Comparison of ENCODE assay signal across 10 cellular contexts in the genomic region with DNA sequence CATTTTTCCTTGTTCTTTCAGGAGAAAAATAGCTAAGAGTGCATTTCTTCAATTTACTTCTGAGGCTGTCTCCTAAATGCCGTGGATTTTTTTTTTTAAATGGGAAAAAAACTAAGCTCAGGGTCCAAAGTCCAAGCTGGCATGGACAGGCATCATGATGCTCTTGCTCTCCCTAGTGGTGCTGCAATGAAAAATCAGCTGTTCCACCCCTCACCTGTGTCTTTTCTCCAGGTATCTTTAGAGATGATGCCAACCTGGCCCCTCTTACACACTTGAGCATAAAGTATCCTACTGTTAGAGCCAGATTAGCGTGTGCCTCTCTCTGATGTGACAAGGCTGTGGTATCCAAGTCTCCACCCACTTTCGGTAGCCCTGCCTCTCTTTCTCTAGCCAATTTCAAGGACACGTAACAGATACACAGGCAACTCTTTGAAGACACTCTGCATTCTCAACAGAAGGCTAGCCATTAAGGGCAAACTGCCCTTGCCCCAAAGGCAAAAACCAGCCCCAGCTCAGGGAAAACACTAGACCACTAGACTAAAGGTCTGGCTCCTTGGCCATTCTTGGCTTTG.
DNase-seq lines count a peak whose midpoint lies in the region; ATAC-seq and TF ChIP-seq lines count a peak whose summit lies in the region.
"Had no signal": no experiment of that assay in that cellular context is flagged by ENCODE, and none has a peak within 500 bp of the region (broad histone marks: within the 10 kb centered on the region; RNA-seq: fewer than 3 reads in every experiment).

No MANE protein-coding gene starts in this region.

- H3K27me3 Mint-ChIP-seq in activated T-helper 2 cell treated with anti-CD3 and anti-CD28 coated beads, Interferon-gamma antibody, Interleukin-2, Interleukin-4, amounts not matched to agents 10 μg/mL and 5 μg/mL and 100 μg/mL, durations not matched to agents 14 hours and 24 hours and 36 hours (ENCODE audit: low read depth), result no peaks in the 10 kb centered on the region
- no peaks in the 10 kb centered on the region for H3K27me3 Mint-ChIP-seq in stimulated activated naive CD8-positive, alpha-beta T cell treated with anti-CD3 and anti-CD28 coated beads, Interleukin-15, amount 100 ng/mL, for 72 hours

- TF ChIP-seq CTCF in BE2C (IDR thresholded peaks at IDR 0.05; ENCODE audit: low read depth, low read length), result peak; percentile 17; the same call in 1 of the 2 replicates
- TF ChIP-seq CTCF in HEK293 (tag by site-specific recombination; IDR thresholded peaks at IDR 0.05), result peak; percentile 26; the same call in 1 of the 2 replicates

- POLR2A ChIA-PET in HEK293 (lab: Yijun Ruan, JAX), result interaction anchor here (1.0 kb wide), 1 partner anchor 24 kb away, joined by 3 read pairs; no protein-coding TSS in a partner anchor

- H3K4me3 ChIP-seq in BE2C (ENCODE audit: low read depth, low read length), result no peak overlapping the region
- H3K4me3 ChIP-seq in HEK293 (ENCODE audit: low read depth, low read length), result no peak overlapping the region
- H3K4me3 ChIP-seq in SJCRH30, result no peak overlapping the region
- H3K4me3 ChIP-seq in aorta (ENCODE audit: low read length in 2 of 2), result no peak overlapping the region

- H3K4me1 ChIP-seq in BE2C (no peaks in the 10 kb centered on the region), HEK293 (ENCODE audit: control insufficient read depth, insufficient read depth, low read length) (peaks cover 8% of the 10 kb centered on the region), SJCRH30 (no peaks in the 10 kb centered on the region), aorta (ENCODE audit: control insufficient read depth in 1 of 2, insufficient read depth in 2 of 2, low read length in 2 of 2) (no peaks in the 10 kb centered on the region)

- H3K27me3 ChIP-seq in BE2C (no peaks in the 10 kb centered on the region), SJCRH30 (no peaks in the 10 kb centered on the region), aorta (ENCODE audit: control insufficient read depth in 1 of 2, insufficient read depth in 2 of 2, low read length in 1 of 2) (no peaks in the 10 kb centered on the region)

- ATAC-seq in aorta (ENCODE audit: low FRiP score), result no peak
- no peak for ATAC-seq in stimulated activated naive CD8-positive, alpha-beta T cell treated with anti-CD3 and anti-CD28 coated beads, Interleukin-15, amount 100 ng/mL, for 72 hours

- 88 to 92% methylated on average over 4 of the region's 4 CpGs for WGBS in aorta, 2 donors

- H3K27ac ChIP-seq in HEK293 (ENCODE audit: extremely low read depth, low read depth, low read length) (no peak overlapping the region), SJCRH30 (no peak overlapping the region), aorta (ENCODE audit: low read depth in 1 of 2, low read length in 2 of 2) (no peak overlapping the region)

- no peaks in the 10 kb centered on the region for H3K36me3 ChIP-seq in BE2C
- no peaks in the 10 kb centered on the region for H3K36me3 ChIP-seq in HEK293 (ENCODE audit: control insufficient read depth in 2 of 2, insufficient read depth in 1 of 2, low read length in 2 of 2)
- no peaks in the 10 kb centered on the region for H3K36me3 ChIP-seq in SJCRH30
- peaks cover 0 to 1% of the 10 kb centered on the region in 2 donors for H3K36me3 ChIP-seq in aorta (ENCODE audit: control insufficient read depth in 1 of 2, insufficient read depth in 2 of 2, low read length in 1 of 2)

- H3K9me3 Mint-ChIP-seq in activated T-helper 2 cell treated with anti-CD3 and anti-CD28 coated beads, Interferon-gamma antibody, Interleukin-2, Interleukin-4, amounts not matched to agents 10 μg/mL and 5 μg/mL and 100 μg/mL, durations not matched to agents 14 hours and 24 hours and 36 hours, result no peaks in the 10 kb centered on the region
- no peaks in the 10 kb centered on the region for H3K9me3 Mint-ChIP-seq in stimulated activated naive CD8-positive, alpha-beta T cell treated with anti-CD3 and anti-CD28 coated beads, Interleukin-15, amount 100 ng/mL, for 72 hours
- H3K9me3 Mint-ChIP-seq: activated T-helper 1 cell treated with anti-CD3 and anti-CD28 coated beads, Interleukin-12 subunit alpha, Interleukin-12 subunit beta, Interleukin-2, Interleukin-4 antibody, amounts not matched to agents 30 ng/mL and 10 ng/mL and 1 ng/mL, durations not matched to agents 14 hours and 24 hours and 36 hours had no signal

- H3K9me3 ChIP-seq in BE2C, result no peaks in the 10 kb centered on the region
- no peaks in the 10 kb centered on the region for H3K9me3 ChIP-seq in HEK293 (ENCODE audit: control insufficient read depth, insufficient read depth, low read depth, low read length)
- no peaks in the 10 kb centered on the region for H3K9me3 ChIP-seq in SJCRH30 (replicated peaks)
- H3K9me3 ChIP-seq in aorta (ENCODE audit: control insufficient read depth, low read length), result no peaks in the 10 kb centered on the region

- H3K4me1 Mint-ChIP-seq in activated T-helper 2 cell treated with anti-CD3 and anti-CD28 coated beads, Interferon-gamma antibody, Interleukin-2, Interleukin-4, amounts not matched to agents 10 μg/mL and 5 μg/mL and 100 μg/mL, durations not matched to agents 14 hours and 24 hours and 36 hours (ENCODE audit: low read depth), result peaks cover 6% of the 10 kb centered on the region
- peaks cover 12% of the 10 kb centered on the region for H3K4me1 Mint-ChIP-seq in stimulated activated naive CD8-positive, alpha-beta T cell treated with anti-CD3 and anti-CD28 coated beads, Interleukin-15, amount 100 ng/mL, for 72 hours

- DNase-seq in BE2C (no peak), RPMI8226 (peak; percentile 16), iPS-NIHi11 (ENCODE audit: low spot score) (peak; percentile 28), SJCRH30 (no peak), aorta (no peak)
- no peak for DNase-seq in activated T-helper 2 cell treated with anti-CD3 and anti-CD28 coated beads, Interferon-gamma antibody, Interleukin-2, Interleukin-4, amounts not matched to agents 10 μg/mL and 5 μg/mL and 100 μg/mL, durations not matched to agents 14 hours and 24 hours and 36 hours (ENCODE audit: low spot score)
- DNase-seq in stimulated activated naive CD8-positive, alpha-beta T cell treated with anti-CD3 and anti-CD28 coated beads, Interleukin-15, amount 100 ng/mL, for 72 hours, result no peak
- DNase-seq: OCI-M1 had no signal

- intact Hi-C loops in activated T-helper 2 cell treated with anti-CD3 and anti-CD28 coated beads, Interferon-gamma antibody, Interleukin-2, Interleukin-4, amounts not matched to agents 10 μg/mL and 5 μg/mL and 100 μg/mL, durations not matched to agents 14 hours and 24 hours and 36 hours (cut with micrococcal nuclease), result no loop called here
- intact Hi-C loops in aorta (cut with DNase I), result no loop called here

- CTCF ChIA-PET in HEK293 (lab: Yijun Ruan, JAX), result interaction anchor here (0.5 to 1.5 kb wide), 15 partner anchors 16 to 571 kb away, joined by 3 to 9 read pairs (median 3); partner anchors contain the start of gene RRAGA

- H3K27ac Mint-ChIP-seq in activated T-helper 2 cell treated with anti-CD3 and anti-CD28 coated beads, Interferon-gamma antibody, Interleukin-2, Interleukin-4, amounts not matched to agents 10 μg/mL and 5 μg/mL and 100 μg/mL, durations not matched to agents 14 hours and 24 hours and 36 hours, result no peak overlapping the region
- H3K27ac Mint-ChIP-seq in stimulated activated naive CD8-positive, alpha-beta T cell treated with anti-CD3 and anti-CD28 coated beads, Interleukin-15, amount 100 ng/mL, for 72 hours, result peak overlapping the region in 1 of 2 donors; percentile 71
- H3K27ac Mint-ChIP-seq: activated T-helper 1 cell treated with anti-CD3 and anti-CD28 coated beads, Interleukin-12 subunit alpha, Interleukin-12 subunit beta, Interleukin-2, Interleukin-4 antibody, amounts not matched to agents 30 ng/mL and 10 ng/mL and 1 ng/mL, durations not matched to agents 14 hours and 24 hours and 36 hours had no signal

- H3K4me3 Mint-ChIP-seq in activated T-helper 2 cell treated with anti-CD3 and anti-CD28 coated beads, Interferon-gamma antibody, Interleukin-2, Interleukin-4, amounts not matched to agents 10 μg/mL and 5 μg/mL and 100 μg/mL, durations not matched to agents 14 hours and 24 hours and 36 hours (ENCODE audit: low read depth), result no peak overlapping the region
- H3K4me3 Mint-ChIP-seq in stimulated activated naive CD8-positive, alpha-beta T cell treated with anti-CD3 and anti-CD28 coated beads, Interleukin-15, amount 100 ng/mL, for 72 hours, result no peak overlapping the region
- H3K4me3 Mint-ChIP-seq: activated T-helper 1 cell treated with anti-CD3 and anti-CD28 coated beads, Interleukin-12 subunit alpha, Interleukin-12 subunit beta, Interleukin-2, Interleukin-4 antibody, amounts not matched to agents 30 ng/mL and 10 ng/mL and 1 ng/mL, durations not matched to agents 14 hours and 24 hours and 36 hours had no signal

- no peaks in the 10 kb centered on the region for H3K36me3 Mint-ChIP-seq in activated T-helper 2 cell treated with anti-CD3 and anti-CD28 coated beads, Interferon-gamma antibody, Interleukin-2, Interleukin-4, amounts not matched to agents 10 μg/mL and 5 μg/mL and 100 μg/mL, durations not matched to agents 14 hours and 24 hours and 36 hours (ENCODE audit: low read depth)

TF ChIP-seq in HEK293, 187 proteins besides CTCF, POLR2A, EP300 and RAD21:
- TF ChIP-seq WT1 (tag by site-specific recombination; IDR thresholded peaks at IDR 0.05) (no peak), ZNF654 (tag by site-specific recombination; IDR thresholded peaks at IDR 0.05; ENCODE audit: low read depth) (peak; percentile 64)

Comparison
In these comparisons a context has a peak if more than half of its experiments do, and no peak if none do; other contexts are left out.
1. DNase-seq: peak in RPMI8226 (single experiment) and iPS-NIHi11 (single experiment); none in BE2C (single experiment), activated T-helper 2 cell treated with anti-CD3 and anti-CD28 coated beads, Interferon-gamma antibody, Interleukin-2, Interleukin-4, amounts not matched to agents 10 μg/mL and 5 μg/mL and 100 μg/mL, durations not matched to agents 14 hours and 24 hours and 36 hours (single experiment), SJCRH30 (0 of 2), aorta (0 of 2) and stimulated activated naive CD8-positive, alpha-beta T cell treated with anti-CD3 and anti-CD28 coated beads, Interleukin-15, amount 100 ng/mL, for 72 hours (0 of 2).